8 cellular contexts compared by ENCODE assay signal in genomic region chr11:83285771-83286528, GRCh38. TPM values are rescaled to one million over a fixed set of nuclear protein-coding genes. Genes with fewer than 3 reads are reported as not detected.
DNase-seq lines count a peak whose midpoint lies in the region; ATAC-seq and TF ChIP-seq lines count a peak whose summit lies in the region.

Gene CCDC90B, minus strand, starts transcription at chr11:83286367. Its CDS starts 395 bp downstream, at chr11:83285972.

- H3K4me2 ChIP-seq in mammary epithelial cell (ENCODE audit: insufficient read depth, low read depth, low read length) = peak within 1 kb of the TSS; percentile 94

- in situ Hi-C loops in mammary epithelial cell (cut with MboI; ENCODE audit: low sequenced_read_pairs in 2 of 2) = loop anchor here in 1 of 2 donors (25.0 kb wide), 1 partner anchor 526 kb away; no protein-coding TSS in a partner anchor

- CTCF ChIA-PET in AG04449 (lab: Yijun Ruan, JAX) (interaction anchor here (1.1 to 13.3 kb wide), 2 partner anchors 9 to 533 kb away, joined by 3 to 369 read pairs; no protein-coding TSS in a partner anchor), mammary epithelial cell (lab: Charles Lee; ENCODE audit: low non-redundant PET) (interaction anchor here (0.7 kb wide), 1 partner anchor 417 kb away, joined by 3 read pairs; no protein-coding TSS in a partner anchor)

- TF ChIP-seq CTCF in AG04449 (IDR thresholded peaks at IDR 0.05; ENCODE audit: insufficient read depth, low read length, missing control alignments) (no peak), WERI-Rb-1 (IDR thresholded peaks at IDR 0.05; ENCODE audit: low read depth, low read length) (peak; percentile 27; the same call in 1 of the 2 replicates), mammary epithelial cell (conservative IDR thresholded peaks at IDR 0.05 in 1 of 2, IDR thresholded peaks at IDR 0.05 in 1 of 2; ENCODE audit: extremely low read depth in 1 of 2, insufficient read depth in 1 of 2, low read depth in 1 of 2, low read length in 2 of 2) (peak; percentile 23 to 36)

- POLR2A ChIA-PET in AG04449 (lab: Yijun Ruan, JAX) = interaction anchor here (0.6 to 1.2 kb wide), 12 partner anchors 9 to 552 kb away, joined by 3 to 6 read pairs (median 3); partner anchors contain the start of genes FAM181B, PCF11 and RAB30

- H3K27me3 ChIP-seq in WERI-Rb-1 (ENCODE audit: insufficient read depth, low read depth, severe bottlenecking) = no peaks in the 10 kb centered on the region
- H3K27me3 ChIP-seq in mammary epithelial cell (ENCODE audit: insufficient read depth, low read length) = no peaks in the 10 kb centered on the region
- H3K27me3 ChIP-seq in iPS-20b (ENCODE audit: insufficient read depth, low read length) = no peaks in the 10 kb centered on the region

- peak within 1 kb of the TSS; percentile 92 for H2AFZ ChIP-seq in mammary epithelial cell (ENCODE audit: low read depth, low read length)

- peaks cover 14% of the 10 kb centered on the region for H3K4me1 ChIP-seq in mammary epithelial cell (ENCODE audit: insufficient read depth, low read length)
- peaks cover 11% of the 10 kb centered on the region for H3K4me1 ChIP-seq in iPS-20b (ENCODE audit: insufficient read depth, low read length)

- no TSS peak for BruUV-seq in mammary epithelial cell (replicated peaks; lab: Mats Ljungman, UMichigan)

- H3K4me3 ChIP-seq in AG04449 (ENCODE audit: low read depth, low read length) (peak within 1 kb of the TSS; percentile 94), WERI-Rb-1 (ENCODE audit: low read depth, low read length) (peak within 1 kb of the TSS; percentile 76), mammary epithelial cell (replicated peaks in 1 of 3; ENCODE audit: insufficient read depth in 1 of 3, low read depth in 2 of 3, low read length in 3 of 3) (peak within 1 kb of the TSS; percentile 77 to 92 (median 85)), iPS-20b (ENCODE audit: low read length) (peak within 1 kb of the TSS; percentile 99), skin epidermis (peak within 1 kb of the TSS; percentile 61 to 84 (median 71))

- ATAC-seq in GM18873 (IDR thresholded peaks at IDR 0.05; ENCODE audit: low FRiP score, unreplicated experiment) = peak; percentile 87
- ATAC-seq in HG03139 (IDR thresholded peaks at IDR 0.05; ENCODE audit: unreplicated experiment) = peak; percentile 88

- H3K9me3 ChIP-seq in WERI-Rb-1 (ENCODE audit: severe bottlenecking) = no peaks in the 10 kb centered on the region
- H3K9me3 ChIP-seq in mammary epithelial cell (replicated peaks; ENCODE audit: insufficient read depth, low read length) = no peaks in the 10 kb centered on the region
- H3K9me3 ChIP-seq in iPS-20b (ENCODE audit: insufficient read depth, low read depth, low read length) = no peaks in the 10 kb centered on the region

- H3K36me3 ChIP-seq in WERI-Rb-1 = peaks cover 6% of the 10 kb centered on the region
- peaks cover 2% of the 10 kb centered on the region for H3K36me3 ChIP-seq in mammary epithelial cell (ENCODE audit: insufficient read depth, low read length)
- H3K36me3 ChIP-seq in iPS-20b (ENCODE audit: insufficient read depth, low read depth, low read length) = 0 out of 2 replicates have a peak, but pooled peaks cover 1% of the 10 kb centered on the region

- peaks cover 44% of the 10 kb centered on the region for H3K79me2 ChIP-seq in mammary epithelial cell (ENCODE audit: insufficient read depth, low read length)

- 1% methylated on average over 24 of the region's 55 CpGs for WGBS in mammary epithelial cell (ENCODE audit: low coverage, missing lambda C conversion rate)

- H4K20me1 ChIP-seq in mammary epithelial cell (ENCODE audit: insufficient read depth, low read length) = no peaks in the 10 kb centered on the region

- dilution Hi-C loops in mammary epithelial cell (cut with HindIII; ENCODE audit: low sequenced_read_pairs) = no loop called here

- H3K9ac ChIP-seq in mammary epithelial cell (ENCODE audit: insufficient read depth, low read length) (peak within 1 kb of the TSS; percentile 92), iPS-20b (ENCODE audit: low read depth, low read length) (peak within 1 kb of the TSS; percentile 97)

- DNase-seq in AG04449 (ENCODE audit: low read depth, low spot score) (peak; percentile 84), NCI-H2227 (lab: John Stamatoyannopoulos, UW; ENCODE audit: unreplicated experiment) (peak; percentile 96), WERI-Rb-1 (peak; percentile 97), mammary epithelial cell (peak; percentile 96)

- intact Hi-C loops in mammary epithelial cell (cut with micrococcal nuclease) = loop anchor here (1.0 to 10.0 kb wide), 2 partner anchors 92 to 381 kb away; partner anchors contain the start of genes DDIAS and PRCP

- H3K27ac ChIP-seq in WERI-Rb-1 (peak within 1 kb of the TSS; percentile 97), mammary epithelial cell (ENCODE audit: insufficient read depth, low read depth, low read length) (peak within 1 kb of the TSS; percentile 90), iPS-20b (ENCODE audit: low read length) (peak within 1 kb of the TSS; percentile 90), skin epidermis (peak within 1 kb of the TSS; percentile 78 to 99 (median 95))

RNA-seq across cellular contexts. Expression of gene CCDC90B, which starts in this region (rescaled TPM):
- total RNA-seq in mammary epithelial cell = 10 to 100 TPM; 45.3 to 56.3 TPM
- polyA plus RNA-seq in mammary epithelial cell = 30.1 TPM
- 21.9 TPM for polyA minus RNA-seq in mammary epithelial cell

Comparison
In these comparisons a context has a peak if more than half of its experiments do, and no peak if none do; other contexts are left out.
1. Peak in every context shown above with its lines: DNase-seq, ATAC-seq, H3K4me3 ChIP-seq and H3K27ac ChIP-seq.